Comparison of ENCODE assay signal across 10 cellular contexts in genomic region chr10:27744478-27745379, GRCh38. TPM values are rescaled to one million over a fixed set of nuclear protein-coding genes. Genes with fewer than 3 reads are reported as not detected.
DNase-seq lines count a peak whose midpoint lies in the region; ATAC-seq and TF ChIP-seq lines count a peak whose summit lies in the region.
"Had no signal": no experiment of that assay in that cellular context is flagged by ENCODE, and none has a peak within 500 bp of the region (broad histone marks: within the 10 kb centered on the region; RNA-seq: fewer than 3 reads in every experiment).

No MANE protein-coding gene starts in this region.

- H3K79me2 ChIP-seq in ACC112 (ENCODE audit: control insufficient read depth, insufficient read depth, low read length, unreplicated experiment) = no peaks in the 10 kb centered on the region

- H3K4me3 ChIP-seq in ACC112 (ENCODE audit: low read depth, low read length) = peak overlapping the region; percentile 76
- peak overlapping the region; percentile 21 to 65 for H3K4me3 ChIP-seq in right atrium auricular region
- H3K4me3 ChIP-seq in rectal smooth muscle tissue (ENCODE audit: low read length) = peak overlapping the region; percentile 59
- H3K4me3 ChIP-seq: GM12878 had no signal

- H3K9me3 ChIP-seq in right atrium auricular region = no peaks in the 10 kb centered on the region

- H3K9ac ChIP-seq in rectal smooth muscle tissue (ENCODE audit: low read length) = no peak overlapping the region

- H2AFZ ChIP-seq in ACC112 (ENCODE audit: low read length, unreplicated experiment) = no peak overlapping the region

- H3K27me3 Mint-ChIP-seq in activated T-helper 17 cell treated with anti-CD3 and anti-CD28 coated beads, Interleukin-2, amount 50 U/mL, for 72 hours = peaks cover 56% of the 10 kb centered on the region

- CTCF ChIA-PET in HEK293T (lab: Yijun Ruan, JAX) = no interaction called here

- H3K27ac ChIP-seq in ACC112 (ENCODE audit: low read depth, low read length) = no peak overlapping the region
- H3K27ac ChIP-seq in right atrium auricular region = peak overlapping the region in 1 of 2 donors; percentile 11
- H3K27ac ChIP-seq in rectal smooth muscle tissue (ENCODE audit: low read depth, low read length) = no peak overlapping the region

- peaks cover 11% of the 10 kb centered on the region for H3K4me1 Mint-ChIP-seq in activated T-helper 17 cell treated with anti-CD3 and anti-CD28 coated beads, Interleukin-2, amount 50 U/mL, for 72 hours

- H3K36me3 ChIP-seq in ACC112 (ENCODE audit: insufficient read depth, low read length) (no peaks in the 10 kb centered on the region), right atrium auricular region (no peaks in the 10 kb centered on the region), rectal smooth muscle tissue (ENCODE audit: control insufficient read depth, insufficient read depth, low read length) (no peaks in the 10 kb centered on the region)

- peak overlapping the region; percentile 64 for H3K4me3 Mint-ChIP-seq in activated T-helper 17 cell treated with anti-CD3 and anti-CD28 coated beads, Interleukin-2, amount 50 U/mL, for 72 hours

- H3K27ac Mint-ChIP-seq in activated T-helper 17 cell treated with anti-CD3 and anti-CD28 coated beads, Interleukin-2, amount 50 U/mL, for 72 hours = no peak overlapping the region
- H3K27ac Mint-ChIP-seq: activated naive CD4-positive, alpha-beta T cell treated with anti-CD3 and anti-CD28 coated beads, Interleukin-2, amount 50 U/mL, for 72 hours had no signal

- DNase-seq in HEK293T (ENCODE audit: extremely low spot score) = no peak
- no peak for DNase-seq in right atrium auricular region (ENCODE audit: low spot score)
- DNase-seq in SIG-M5 (lab: John Stamatoyannopoulos, UW) = no peak
- DNase-seq in RKO (ENCODE audit: low spot score) = no peak
- DNase-seq in NCI-H1048 (lab: John Stamatoyannopoulos, UW) = no peak

- H3K4me1 ChIP-seq in ACC112 (ENCODE audit: control insufficient read depth, insufficient read depth, low read length, unreplicated experiment) (peaks cover 9% of the 10 kb centered on the region), right atrium auricular region (peaks cover 0 to 61% of the 10 kb centered on the region in 2 donors), rectal smooth muscle tissue (ENCODE audit: control insufficient read depth, insufficient read depth, low read length) (peaks cover 5% of the 10 kb centered on the region)

- H3K36me3 Mint-ChIP-seq in activated T-helper 17 cell treated with anti-CD3 and anti-CD28 coated beads, Interleukin-2, amount 50 U/mL, for 72 hours (ENCODE audit: low read depth) = no peaks in the 10 kb centered on the region

- TF ChIP-seq CTCF in right atrium auricular region (IDR thresholded peaks at IDR 0.05) = no peak

- POLR2A ChIA-PET in HEK293T (lab: Yijun Ruan, JAX) = no interaction called here

- no peak for ATAC-seq in activated T-helper 17 cell treated with anti-CD3 and anti-CD28 coated beads, Interleukin-2, amount 50 U/mL, for 72 hours (replicated peaks)
- ATAC-seq: GM12878 had no signal

- peaks cover 78% of the 10 kb centered on the region for H3K27me3 ChIP-seq in ACC112 (ENCODE audit: insufficient read depth, low read length)
- H3K27me3 ChIP-seq in right atrium auricular region = peaks cover 11 to 36% of the 10 kb centered on the region in 2 donors
- H3K27me3 ChIP-seq in rectal smooth muscle tissue (ENCODE audit: control insufficient read depth, insufficient read depth, low read length) = peaks cover 37% of the 10 kb centered on the region

- H3K9me3 Mint-ChIP-seq in activated T-helper 17 cell treated with anti-CD3 and anti-CD28 coated beads, Interleukin-2, amount 50 U/mL, for 72 hours = no peaks in the 10 kb centered on the region
- H3K9me3 Mint-ChIP-seq: activated naive CD4-positive, alpha-beta T cell treated with anti-CD3 and anti-CD28 coated beads, Interleukin-2, amount 50 U/mL, for 72 hours had no signal

TF ChIP-seq in HEK293T, 16 proteins besides CTCF, POLR2A, EP300 and RAD21:
- TF ChIP-seq L3MBTL2 (conservative IDR thresholded peaks at IDR 0.05) (peak; percentile 74), NFRKB (IDR thresholded peaks at IDR 0.05) (no peak), LEF1 (IDR thresholded peaks at IDR 0.05; ENCODE audit: borderline replicate concordance) (no peak), TARDBP (IDR thresholded peaks at IDR 0.05) (peak; percentile 87; the same call in 1 of the 2 replicates), CTBP1 (IDR thresholded peaks at IDR 0.05; ENCODE audit: borderline replicate concordance) (no peak)

RNA-seq across cellular contexts. Expression of gene MKX, which starts 0.9 kb away (rescaled TPM):
- total RNA-seq in activated T-helper 17 cell treated with anti-CD3 and anti-CD28 coated beads, Interleukin-2, amount 50 U/mL, for 72 hours = under 1 TPM in 1 of 2 donors, not detected in 1; 0.11 TPM
- total RNA-seq in right atrium auricular region = under 1 TPM; 0.22 to 0.63 TPM
- total RNA-seq: activated naive CD4-positive, alpha-beta T cell treated with anti-CD3 and anti-CD28 coated beads, Interleukin-2, amount 50 U/mL, for 72 hours; GM12878 had no signal
